In genomic region chr5:93017854-93018253, GRCh38 we compare ENCODE assay signal across 15 cellular contexts.
A peak's percentile ranks its signal among the peaks of the same experiment; 100 is the strongest.
DNase-seq lines count a peak whose midpoint lies in the region; ATAC-seq and TF ChIP-seq lines count a peak whose summit lies in the region.
"Had no signal": no experiment of that assay in that cellular context is flagged by ENCODE, and none has a peak within 500 bp of the region (broad histone marks: within the 10 kb centered on the region; RNA-seq: fewer than 3 reads in every experiment).

No MANE protein-coding gene starts in this region.

- H3K4me1 ChIP-seq in Panc1 (ENCODE audit: control insufficient read depth, insufficient read depth, low read length): no peaks in the 10 kb centered on the region
- H3K4me1 ChIP-seq: Peyer's patch had no signal

- no peak for ATAC-seq in Panc1
- ATAC-seq in esophagus mucosa: peak; percentile 52
- no peak for ATAC-seq in effector memory CD8-positive, alpha-beta T cell (replicated peaks)
- ATAC-seq: activated T-cell treated with anti-CD3 and anti-CD28 coated beads, Interleukin-2, amount 50 U/mL, for 72 hours; stimulated activated naive CD8-positive, alpha-beta T cell treated with anti-CD3 and anti-CD28 coated beads, Interleukin-15, amount 100 ng/mL, for 72 hours had no signal

- in situ Hi-C loops in Panc1 (cut with HindIII; ENCODE audit: low pct_unique_long_range_greater_than_20kb, low sequenced_read_pairs): no loop called here

- BruUV-seq in Panc1 (replicated peaks; lab: Mats Ljungman, UMichigan): no TSS peak

- DNase-seq in ELR (ENCODE audit: low read depth) (peak; percentile 77), Panc1 (ENCODE audit: low read depth, low spot score) (no peak), skeletal muscle cell (ENCODE audit: low read depth) (peak; percentile 46), posterior cingulate gyrus (no peak)
- no peak for DNase-seq in effector memory CD8-positive, alpha-beta T cell
- DNase-seq in activated CD8-positive, alpha-beta memory T cell treated with anti-CD3 and anti-CD28 coated beads, Interleukin-2, amount 50 U/mL, for 48 hours: no peak
- DNase-seq: activated CD4-positive, alpha-beta T cell treated with anti-CD3 and anti-CD28 coated beads, Interleukin-2, amount 10 ng/mL, durations not matched to agents 24 days and 14 days; activated T-cell treated with anti-CD3 and anti-CD28 coated beads, Interleukin-2, amount 50 U/mL, for 72 hours; effector CD4-positive, alpha-beta T cell; NCI-H1417 treated with DMSO at 0.1 percent for 48 hours; NCI-H510A; Peyer's patch; stimulated activated naive CD8-positive, alpha-beta T cell treated with anti-CD3 and anti-CD28 coated beads, Interleukin-15, amount 100 ng/mL, for 72 hours; T-helper 2 cell had no signal

- H3K27me3 ChIP-seq in Panc1 (ENCODE audit: control insufficient read depth, insufficient read depth, low read length): no peaks in the 10 kb centered on the region
- H3K27me3 ChIP-seq: Peyer's patch had no signal

- POLR2A ChIA-PET in Panc1 (lab: Charles Lee): no interaction called here

- no peak overlapping the region for H3K4me3 Mint-ChIP-seq in effector memory CD8-positive, alpha-beta T cell
- H3K4me3 Mint-ChIP-seq: activated CD4-positive, alpha-beta T cell treated with anti-CD3 and anti-CD28 coated beads, Interleukin-2, amount 10 ng/mL, durations not matched to agents 24 days and 14 days; activated T-cell treated with anti-CD3 and anti-CD28 coated beads, Interleukin-2, amount 50 U/mL, for 72 hours; stimulated activated naive CD8-positive, alpha-beta T cell treated with anti-CD3 and anti-CD28 coated beads, Interleukin-15, amount 100 ng/mL, for 72 hours had no signal

- H3K4me3 ChIP-seq in Panc1 (ENCODE audit: low read depth in 2 of 2, low read length in 2 of 2): no peak overlapping the region
- H3K4me3 ChIP-seq in skeletal muscle cell (ENCODE audit: low read depth, low read length): no peak overlapping the region
- H3K4me3 ChIP-seq: Peyer's patch had no signal

- CTCF ChIA-PET in Panc1 (lab: Charles Lee): no interaction called here

- H3K27ac Mint-ChIP-seq in effector memory CD8-positive, alpha-beta T cell: no peak overlapping the region
- H3K27ac Mint-ChIP-seq: activated CD4-positive, alpha-beta T cell treated with anti-CD3 and anti-CD28 coated beads, Interleukin-2, amount 10 ng/mL, durations not matched to agents 24 days and 14 days; activated T-cell treated with anti-CD3 and anti-CD28 coated beads, Interleukin-2, amount 50 U/mL, for 72 hours; stimulated activated naive CD8-positive, alpha-beta T cell treated with anti-CD3 and anti-CD28 coated beads, Interleukin-15, amount 100 ng/mL, for 72 hours had no signal

- intact Hi-C loops in Panc1 (cut with micrococcal nuclease; ENCODE audit: unreplicated experiment) (no loop called here), posterior cingulate gyrus (cut with DNase I) (no loop called here)

- H3K27me3 Mint-ChIP-seq in effector memory CD8-positive, alpha-beta T cell: no peaks in the 10 kb centered on the region
- H3K27me3 Mint-ChIP-seq: activated CD4-positive, alpha-beta T cell treated with anti-CD3 and anti-CD28 coated beads, Interleukin-2, amount 10 ng/mL, durations not matched to agents 24 days and 14 days; stimulated activated naive CD8-positive, alpha-beta T cell treated with anti-CD3 and anti-CD28 coated beads, Interleukin-15, amount 100 ng/mL, for 72 hours had no signal

- TF ChIP-seq CTCF in Panc1 (IDR thresholded peaks at IDR 0.05): no peak

- H3K4me1 Mint-ChIP-seq in effector memory CD8-positive, alpha-beta T cell (ENCODE audit: low read depth in 2 of 2): no peaks in the 10 kb centered on the region
- H3K4me1 Mint-ChIP-seq: activated CD4-positive, alpha-beta T cell treated with anti-CD3 and anti-CD28 coated beads, Interleukin-2, amount 10 ng/mL, durations not matched to agents 24 days and 14 days; stimulated activated naive CD8-positive, alpha-beta T cell treated with anti-CD3 and anti-CD28 coated beads, Interleukin-15, amount 100 ng/mL, for 72 hours had no signal

- H3K36me3 Mint-ChIP-seq in effector memory CD8-positive, alpha-beta T cell (ENCODE audit: insufficient read depth): no peaks in the 10 kb centered on the region

- no peaks in the 10 kb centered on the region; the same call in 1 of the 2 replicates for H3K9me3 ChIP-seq in Panc1 (ENCODE audit: control insufficient read depth, insufficient read depth, low read depth, low read length)
- H3K9me3 ChIP-seq: Peyer's patch had no signal

- peaks cover 0 to 5% of the 10 kb centered on the region in 2 donors for H3K9me3 Mint-ChIP-seq in effector memory CD8-positive, alpha-beta T cell
- H3K9me3 Mint-ChIP-seq: activated CD4-positive, alpha-beta T cell treated with anti-CD3 and anti-CD28 coated beads, Interleukin-2, amount 10 ng/mL, durations not matched to agents 24 days and 14 days; activated T-cell treated with anti-CD3 and anti-CD28 coated beads, Interleukin-2, amount 50 U/mL, for 72 hours; stimulated activated naive CD8-positive, alpha-beta T cell treated with anti-CD3 and anti-CD28 coated beads, Interleukin-15, amount 100 ng/mL, for 72 hours had no signal

- H3K27ac ChIP-seq in Panc1 (ENCODE audit: low read length): peak overlapping the region; percentile 29; the same call in 1 of the 2 replicates
- H3K27ac ChIP-seq: Peyer's patch had no signal

- H3K36me3 ChIP-seq in Panc1 (ENCODE audit: control insufficient read depth, insufficient read depth, low read length): no peaks in the 10 kb centered on the region
- H3K36me3 ChIP-seq: Peyer's patch had no signal

Comparison
In these comparisons a context has a peak if more than half of its experiments do, and no peak if none do; other contexts are left out.
1. DNase-seq: peak in ELR (single experiment) and skeletal muscle cell (single experiment); none in Panc1 (single experiment), effector memory CD8-positive, alpha-beta T cell (0 of 3), posterior cingulate gyrus (0 of 10) and activated CD8-positive, alpha-beta memory T cell treated with anti-CD3 and anti-CD28 coated beads, Interleukin-2, amount 50 U/mL, for 48 hours (single experiment).